ENCODE assay signal across 8 cellular contexts in genomic region chr14:93789366-93790130, GRCh38. TPM values are rescaled to one million over a fixed set of nuclear protein-coding genes. Genes with fewer than 3 reads are reported as not detected.
DNase-seq lines count a peak whose midpoint lies in the region; TF ChIP-seq lines count a peak whose summit lies in the region.

No MANE protein-coding gene starts in this region.

- H3K27ac ChIP-seq in angular gyrus (ENCODE audit: low read depth, low read length) = peak overlapping the region; percentile 31
- H3K27ac ChIP-seq in stomach = peak overlapping the region; percentile 73 to 93 (median 82)

- DNase-seq in H7 (peak; percentile 39), stomach (no peak), medulla oblongata (ENCODE audit: extremely low spot score) (no peak), dedifferentiated amniotic fluid mesenchymal stem cell (ENCODE audit: extremely low spot score) (no peak), activated gamma-delta T cell (lab: John Stamatoyannopoulos, UW) (no peak), inferior parietal cortex (ENCODE audit: extremely low spot score) (no peak)

- no peak for TF ChIP-seq POLR2A in stomach (IDR thresholded peaks at IDR 0.05)

- intact Hi-C loops in stomach (cut with DNase I; ENCODE audit: low total_unique reads) = loop anchor here (10.0 kb wide), 2 partner anchors 105 to 125 kb away; no protein-coding TSS in a partner anchor

- H3K4me1 ChIP-seq in iPS-15b (ENCODE audit: control insufficient read depth, insufficient read depth, low read length) (peaks cover 7% of the 10 kb centered on the region), stomach (peaks cover 6 to 51% (median 34%) of the 10 kb centered on the region in 4 donors)

- 33 to 46% (median 42%) methylated on average over 17 to 18 of the region's 18 CpGs for WGBS in stomach, 5 donors

- no peak for TF ChIP-seq EP300 in stomach (IDR thresholded peaks at IDR 0.05)

- H3K9me3 ChIP-seq in iPS-15b (ENCODE audit: control insufficient read depth, insufficient read depth, low read length) = no peaks in the 10 kb centered on the region
- H3K9me3 ChIP-seq in stomach = no peaks in the 10 kb centered on the region

- H3K36me3 ChIP-seq in H7 (replicated peaks; ENCODE audit: control insufficient read depth, insufficient read depth, low read length) (no peaks in the 10 kb centered on the region), iPS-15b (ENCODE audit: control insufficient read depth, insufficient read depth, low read length) (no peaks in the 10 kb centered on the region), stomach (no peaks in the 10 kb centered on the region)

- H3K27me3 ChIP-seq in H7 (ENCODE audit: control insufficient read depth, insufficient read depth, low read length) (peaks cover 28% of the 10 kb centered on the region), iPS-15b (ENCODE audit: control insufficient read depth, insufficient read depth, low read length) (peaks cover 27% of the 10 kb centered on the region), stomach (peaks cover 0 to 67% (median 11%) of the 10 kb centered on the region in 3 donors)

- H3K4me3 ChIP-seq in H7 (ENCODE audit: insufficient read depth, low read depth, low read length) (peak overlapping the region; percentile 67), iPS-15b (ENCODE audit: low read depth, low read length) (peak overlapping the region; percentile 84), stomach (peak overlapping the region; percentile 58 to 70 (median 68))

- H3K9ac ChIP-seq in iPS-15b (ENCODE audit: low read depth, low read length) = no peak overlapping the region

- no peak for TF ChIP-seq CTCF in stomach (IDR thresholded peaks at IDR 0.05)

RNA-seq across cellular contexts. Expression of gene PRIMA1, which starts 1.3 kb away (rescaled TPM):
- 1.4 and 1.6 TPM in 2 replicates for total RNA-seq in H7 (2014; rRNA removed; shearing (Covaris generic))
- total RNA-seq in stomach = 1 to 10 TPM; 1.2 to 9.8 (median 4.8) TPM
- 1 to 10 TPM; 3.8 to 9.9 (median 5.0) TPM for polyA plus RNA-seq in stomach
